In genomic region chr1:239976130-239976968, GRCh38 we compare ENCODE assay signal across 8 cellular contexts.
DNase-seq lines count a peak whose midpoint lies in the region; ATAC-seq and TF ChIP-seq lines count a peak whose summit lies in the region.

No MANE protein-coding gene starts in this region.

- WGBS in testis, 2 donors, result 20 to 36% methylated on average over 5 of the region's 5 CpGs

- H3K4me1 ChIP-seq in HAP-1 (no peaks in the 10 kb centered on the region), mucosa of descending colon (ENCODE audit: low read depth) (no peaks in the 10 kb centered on the region), testis (no peaks in the 10 kb centered on the region)

- TF ChIP-seq CTCF in WERI-Rb-1 (IDR thresholded peaks at IDR 0.05; ENCODE audit: low read depth, low read length) (peak; percentile 85), mucosa of descending colon (IDR thresholded peaks at IDR 0.05) (peak; percentile 95), testis (IDR thresholded peaks at IDR 0.05) (peak; percentile 75 to 93 (median 77))

- TF ChIP-seq POLR2A in testis (IDR thresholded peaks at IDR 0.05), result no peak

- DNase-seq in A172 (ENCODE audit: low spot score) (peak; percentile 60), GM03348 (ENCODE audit: low spot score) (peak; percentile 69), HAP-1 (ENCODE audit: low spot score in 2 of 2) (peak; percentile 34 to 65), LoVo (ENCODE audit: low spot score) (peak; percentile 54), WERI-Rb-1 (peak; percentile 76), mucosa of descending colon (peak in 2 of 3 donors; percentile 42 to 70), testis (peak; percentile 76)
- DNase-seq in effector CD8-positive, alpha-beta T cell (lab: John Stamatoyannopoulos, UW), result peak; percentile 8

- H3K27me3 ChIP-seq in HAP-1 (ENCODE audit: low read depth), result no peaks in the 10 kb centered on the region
- no peaks in the 10 kb centered on the region for H3K27me3 ChIP-seq in WERI-Rb-1 (ENCODE audit: insufficient read depth, low read depth, severe bottlenecking)
- no peaks in the 10 kb centered on the region for H3K27me3 ChIP-seq in testis

- intact Hi-C loops in mucosa of descending colon (cut with DNase I, micrococcal nuclease) (no loop called here), testis (cut with DNase I; ENCODE audit: low total_unique reads) (no loop called here)

- H3K27ac ChIP-seq in WERI-Rb-1 (no peak overlapping the region), testis (no peak overlapping the region)

- no peak overlapping the region for H3K4me3 ChIP-seq in HAP-1
- no peak overlapping the region for H3K4me3 ChIP-seq in WERI-Rb-1 (ENCODE audit: low read depth, low read length)
- no peak overlapping the region for H3K4me3 ChIP-seq in mucosa of descending colon
- H3K4me3 ChIP-seq in testis, result no peak overlapping the region

- H3K9me3 ChIP-seq in HAP-1, result no peaks in the 10 kb centered on the region; the same call in 1 of the 2 replicates
- peaks cover 28% of the 10 kb centered on the region for H3K9me3 ChIP-seq in WERI-Rb-1 (ENCODE audit: severe bottlenecking)
- H3K9me3 ChIP-seq in mucosa of descending colon, result peaks cover 6% of the 10 kb centered on the region
- H3K9me3 ChIP-seq in testis, result no peaks in the 10 kb centered on the region

- peak; percentile 66 for ATAC-seq in mucosa of descending colon

- in situ Hi-C loops in HAP-1 (cut with MboI; ENCODE audit: low sequenced_read_pairs), result no loop called here

- H3K36me3 ChIP-seq in HAP-1 (replicated peaks) (no peaks in the 10 kb centered on the region), WERI-Rb-1 (no peaks in the 10 kb centered on the region), mucosa of descending colon (ENCODE audit: low read depth) (no peaks in the 10 kb centered on the region), testis (ENCODE audit: low read depth, missing control alignments) (no peaks in the 10 kb centered on the region)

Comparison
In these comparisons a context has a peak if more than half of its experiments do, and no peak if none do; other contexts are left out.
1. DNase-seq: peak in every context shown above with its lines; median percentile 76 in WERI-Rb-1; 76 in testis; 69 in GM03348; 60 in A172; 56 in mucosa of descending colon; 54 in LoVo; 50 in HAP-1; 8 in effector CD8-positive, alpha-beta T cell.